In genomic region chr15:85840079-85840801, GRCh38 we compare ENCODE assay signal across 8 cellular contexts. TPM values are rescaled to one million over a fixed set of nuclear protein-coding genes. Genes with fewer than 3 reads are reported as not detected.
DNase-seq lines count a peak whose midpoint lies in the region; ATAC-seq and TF ChIP-seq lines count a peak whose summit lies in the region.

No MANE protein-coding gene starts in this region.

- H3K4me1 Mint-ChIP-seq in brain, result peaks cover 12% of the 10 kb centered on the region

- peak; percentile 96 for TF ChIP-seq CTCF in brain (conservative IDR thresholded peaks at IDR 0.05)

- DNase-seq in SIG-M5 treated with dmso at 0.1 percent for 504 hours (lab: John Stamatoyannopoulos, UW; ENCODE audit: unreplicated experiment), result peak; percentile 49
- no peak for DNase-seq in SIG-M5 (lab: John Stamatoyannopoulos, UW)
- DNase-seq in NCI-H2029 (lab: John Stamatoyannopoulos, UW), result peak; percentile 43
- DNase-seq in UCSD-AML1 (lab: John Stamatoyannopoulos, UW; ENCODE audit: unreplicated experiment), result peak; percentile 81

- H3K27ac Mint-ChIP-seq in brain, result peak overlapping the region in 1 of 5 experiments; percentile 30

- peak overlapping the region; percentile 51 for H3K4me3 ChIP-seq in iPS-15b (ENCODE audit: low read depth, low read length)
- peak overlapping the region; percentile 62 to 69 (median 68) for H3K4me3 ChIP-seq in skeletal muscle tissue (ENCODE audit: low read length in 3 of 3)

- no peaks in the 10 kb centered on the region for H3K36me3 ChIP-seq in iPS-15b (ENCODE audit: control insufficient read depth, insufficient read depth, low read length)
- H3K36me3 ChIP-seq in skeletal muscle tissue (ENCODE audit: control insufficient read depth in 3 of 3, insufficient read depth in 3 of 3, low read length in 3 of 3), result no peaks in the 10 kb centered on the region

- ATAC-seq in HG02973 (IDR thresholded peaks at IDR 0.05; ENCODE audit: unreplicated experiment), result peak; percentile 86

- H3K4me3 Mint-ChIP-seq in brain, result peak overlapping the region; percentile 68 to 84 (median 82)

- peaks cover 2% of the 10 kb centered on the region for H3K4me1 ChIP-seq in iPS-15b (ENCODE audit: control insufficient read depth, insufficient read depth, low read length)
- peaks cover 7 to 9% (median 9%) of the 10 kb centered on the region in 3 donors for H3K4me1 ChIP-seq in skeletal muscle tissue (ENCODE audit: control insufficient read depth in 3 of 3, insufficient read depth in 3 of 3, low read length in 3 of 3)

- H3K9me3 ChIP-seq in iPS-15b (ENCODE audit: control insufficient read depth, insufficient read depth, low read length) (no peaks in the 10 kb centered on the region), skeletal muscle tissue (ENCODE audit: control insufficient read depth in 3 of 3, low read length in 3 of 3) (peaks cover 0 to 1% (median 0%) of the 10 kb centered on the region in 3 donors)

- H3K27me3 Mint-ChIP-seq in brain, result peaks cover 17% of the 10 kb centered on the region

- H3K27me3 ChIP-seq in iPS-15b (ENCODE audit: control insufficient read depth, insufficient read depth, low read length), result peaks cover 9% of the 10 kb centered on the region
- H3K27me3 ChIP-seq in skeletal muscle tissue (ENCODE audit: control insufficient read depth in 3 of 3, insufficient read depth in 3 of 3, low read length in 3 of 3), result peaks cover 0 to 7% (median 2%) of the 10 kb centered on the region in 3 donors

- no peaks in the 10 kb centered on the region for H3K36me3 Mint-ChIP-seq in brain

- peaks cover 0 to 4% (median 3%) of the 10 kb centered on the region in 5 experiments for H3K9me3 Mint-ChIP-seq in brain

- H3K9ac ChIP-seq in iPS-15b (ENCODE audit: low read depth, low read length) (no peak overlapping the region), skeletal muscle tissue (ENCODE audit: low read depth in 1 of 3, low read length in 3 of 3) (peak overlapping the region in 2 of 3 donors; percentile 54 to 57)

- no peak overlapping the region for H3K27ac ChIP-seq in skeletal muscle tissue (ENCODE audit: low read depth, low read length)

RNA-seq across cellular contexts. Expression of gene KLHL25, which starts 45.5 kb away (rescaled TPM):
- 14.7 TPM for polyA plus RNA-seq in brain (ENCODE audit: insufficient read depth, low read depth, low replicate concordance)
- total RNA-seq in skeletal muscle tissue, result 5.2 TPM
